Comparison of ENCODE assay signal across 8 cellular contexts in genomic region chr2:113979172-113980128, GRCh38.
DNase-seq lines count a peak whose midpoint lies in the region; TF ChIP-seq lines count a peak whose summit lies in the region.

No MANE protein-coding gene starts in this region.

- H3K4me1 Mint-ChIP-seq in chondrocyte (ENCODE audit: low read depth): peaks cover 20% of the 10 kb centered on the region

- in situ Hi-C loops in Caki2 (cut with HindIII; ENCODE audit: low pct_unique_long_range_greater_than_20kb, low sequenced_read_pairs): no loop called here

- H3K27me3 Mint-ChIP-seq in chondrocyte (ENCODE audit: low read depth): no peaks in the 10 kb centered on the region

- H3K9me3 Mint-ChIP-seq in chondrocyte (ENCODE audit: low read depth): peaks cover 2% of the 10 kb centered on the region

- peaks cover 22% of the 10 kb centered on the region for H3K36me3 Mint-ChIP-seq in chondrocyte (ENCODE audit: low read depth)

- DNase-seq in Caki2 (ENCODE audit: low read depth) (peak; percentile 54), chondrocyte (ENCODE audit: low spot score) (no peak), retinal pigment epithelial cell (ENCODE audit: low read depth) (no peak), mesenteric fat pad (ENCODE audit: low spot score) (no peak), DMS153 (lab: John Stamatoyannopoulos, UW) (no peak), NCI-H1436 (lab: John Stamatoyannopoulos, UW) (no peak), COLO829 (ENCODE audit: low spot score) (no peak)

- TF ChIP-seq CTCF in WI38 (IDR thresholded peaks at IDR 0.05; ENCODE audit: low read depth, low read length) (peak; percentile 58), chondrocyte (IDR thresholded peaks at IDR 0.05) (peak; percentile 76), retinal pigment epithelial cell (conservative IDR thresholded peaks at IDR 0.05; ENCODE audit: low read depth, low read length) (peak; percentile 30)

- H3K4me3 Mint-ChIP-seq in chondrocyte (ENCODE audit: unreplicated experiment): no peak overlapping the region

- H3K27ac Mint-ChIP-seq in chondrocyte (ENCODE audit: unreplicated experiment): peak overlapping the region; percentile 22

- H3K4me3 ChIP-seq in WI38 (ENCODE audit: low read depth, low read length) (no peak overlapping the region), retinal pigment epithelial cell (ENCODE audit: low read length) (no peak overlapping the region)
